ENCODE assay signal across 30 cellular contexts in genomic region chr1:53148123-53148522, GRCh38. TPM values are rescaled to one million over a fixed set of nuclear protein-coding genes. Genes with fewer than 3 reads are reported as not detected.
DNase-seq lines count a peak whose midpoint lies in the region; ATAC-seq, FAIRE-seq and TF ChIP-seq lines count a peak whose summit lies in the region.
"Had no signal": no experiment of that assay in that cellular context is flagged by ENCODE, and none has a peak within 500 bp of the region (broad histone marks: within the 10 kb centered on the region; RNA-seq: fewer than 3 reads in every experiment).

No MANE protein-coding gene starts in this region.

- intact Hi-C loops in prostate gland (cut with DNase I): no loop called here

- no peak for TF ChIP-seq POLR2A in prostate gland (IDR thresholded peaks at IDR 0.05)

- no peak for TF ChIP-seq CTCF in bronchial epithelial cell (IDR thresholded peaks at IDR 0.05; ENCODE audit: insufficient read depth, low read length, severe bottlenecking)
- TF ChIP-seq CTCF in prostate gland (IDR thresholded peaks at IDR 0.05): no peak

- H3K4me1 ChIP-seq in prostate gland (replicated peaks): no peaks in the 10 kb centered on the region

- 73% methylated on average over 3 of the region's 3 CpGs for WGBS in prostate gland

- H3K9me3 ChIP-seq in prostate gland: no peaks in the 10 kb centered on the region
- H3K9me3 ChIP-seq: heart left ventricle had no signal

- H3K4me3 ChIP-seq in bronchial epithelial cell (ENCODE audit: low read depth, low read length) (no peak overlapping the region), prostate gland (no peak overlapping the region)
- H3K4me3 ChIP-seq: heart left ventricle had no signal

- ATAC-seq in GM18502 (IDR thresholded peaks at IDR 0.05; ENCODE audit: poor library complexity, unreplicated experiment) (no peak), HG03354 (IDR thresholded peaks at IDR 0.05; ENCODE audit: poor library complexity, severe bottlenecking, unreplicated experiment) (no peak), GM19467 (IDR thresholded peaks at IDR 0.05; ENCODE audit: unreplicated experiment) (no peak)
- ATAC-seq: activated CD8-positive, alpha-beta memory T cell treated with anti-CD3 and anti-CD28 coated beads, Interleukin-2, amount 10 ng/mL, durations not matched to agents 7 days and 5 days; activated T-cell treated with anti-CD3 and anti-CD28 coated beads, Interleukin-2, amount 50 U/mL, for 72 hours; heart left ventricle had no signal

- no peak overlapping the region for H3K27ac ChIP-seq in prostate gland
- H3K27ac ChIP-seq: C4-2B, heart left ventricle, KMS-11, WERI-Rb-1 had no signal

- no peak for FAIRE-seq in bronchial epithelial cell (lab: Jason Lieb, UNC)
- FAIRE-seq: small intestine had no signal

- DNase-seq in Daoy (ENCODE audit: low read depth) (peak; percentile 46), LHCN-M2 (ENCODE audit: low read depth) (peak; percentile 55), bronchial epithelial cell (ENCODE audit: low read depth) (peak; percentile 71), kidney tubule cell (ENCODE audit: low spot score) (peak; percentile 54), prostate gland (ENCODE audit: low spot score) (no peak)
- DNase-seq: ACHN; activated CD4-positive, alpha-beta T cell treated with anti-CD3 and anti-CD28 coated beads, Interleukin-2, amount 10 ng/mL, durations not matched to agents 7 days and 5 days; activated CD8-positive, alpha-beta memory T cell treated with anti-CD3 and anti-CD28 coated beads, Interleukin-2, amount 10 ng/mL, durations not matched to agents 7 days and 5 days; activated naive CD4-positive, alpha-beta T cell treated with anti-CD3 and anti-CD28 coated beads for 36 hours; activated T-cell treated with anti-CD3 and anti-CD28 coated beads, Interleukin-2, amount 50 U/mL, for 72 hours; amygdala; Calu3; heart left ventricle; mesenchymal stem cell; naive B cell; NCI-H1694 treated with DMSO at 0.1 percent for 48 hours; NCI-H2171; NCI-H524 treated with DMSO at 0.1 percent for 48 hours; nucleus accumbens; RPMI8226; small intestine; substantia nigra; WERI-Rb-1 had no signal

- no peaks in the 10 kb centered on the region for H3K36me3 ChIP-seq in bronchial epithelial cell (ENCODE audit: control insufficient read depth, insufficient read depth, low read length)
- H3K36me3 ChIP-seq in prostate gland: no peaks in the 10 kb centered on the region
- H3K36me3 ChIP-seq: heart left ventricle, WERI-Rb-1 had no signal

- H3K27me3 ChIP-seq in bronchial epithelial cell (ENCODE audit: control insufficient read depth, insufficient read depth, low read length): no peaks in the 10 kb centered on the region
- no peaks in the 10 kb centered on the region for H3K27me3 ChIP-seq in prostate gland (replicated peaks; ENCODE audit: insufficient read depth)
- H3K27me3 ChIP-seq: heart left ventricle had no signal

RNA-seq across cellular contexts. Expression of gene SLC1A7, which starts 5.7 kb away (rescaled TPM):
- total RNA-seq in Daoy (2014; rRNA removed; shearing (Covaris generic)): not detected in 2 replicates
- total RNA-seq in LHCN-M2 (2014; rRNA removed) (not detected in 2 replicates), bronchial epithelial cell (not detected in 2 replicates), prostate gland (1 to 10 TPM in 1 of 2 donors, not detected in 1; 1.8 TPM)
- not detected for polyA plus RNA-seq in LHCN-M2 (2012)
- total RNA-seq: activated CD4-positive, alpha-beta T cell treated with anti-CD3 and anti-CD28 coated beads, Interleukin-2, amount 10 ng/mL, durations not matched to agents 7 days and 5 days; activated CD8-positive, alpha-beta memory T cell treated with anti-CD3 and anti-CD28 coated beads, Interleukin-2, amount 10 ng/mL, durations not matched to agents 7 days and 5 days; activated naive CD4-positive, alpha-beta T cell treated with anti-CD3 and anti-CD28 coated beads for 36 hours; activated T-cell treated with anti-CD3 and anti-CD28 coated beads, Interleukin-2, amount 50 U/mL, for 72 hours; Calu3; T-helper 2 cell treated with Interferon-gamma antibody and Interleukin-4, amounts not matched to agents 100 ng/mL and 5 ng/mL, for 36 hours; urinary bladder had no signal

RNA-seq across cellular contexts. Expression of gene CPT2, which starts 48.5 kb away (rescaled TPM):
- total RNA-seq in Daoy (2014; rRNA removed; shearing (Covaris generic)): 13.7 and 18.3 TPM in 2 replicates
- 17.4 and 17.5 TPM in 2 replicates for total RNA-seq in LHCN-M2 (2014; rRNA removed)
- 8.9 TPM for polyA plus RNA-seq in LHCN-M2 (2012)
- 5.5 and 15.0 TPM in 2 replicates for total RNA-seq in bronchial epithelial cell
- 10 to 100 TPM; 30.6 to 48.1 TPM for total RNA-seq in prostate gland
